ENCODE assay signal across 8 cellular contexts in genomic region chrX:81195712-81196111, GRCh38. TPM values are rescaled to one million over a fixed set of nuclear protein-coding genes. Genes with fewer than 3 reads are reported as not detected.
A peak's percentile ranks its signal among the peaks of the same experiment; 100 is the strongest.
DNase-seq lines count a peak whose midpoint lies in the region; ATAC-seq and TF ChIP-seq lines count a peak whose summit lies in the region.

No MANE protein-coding gene starts in this region.

- H3K9me3 ChIP-seq in left ventricle myocardium inferior (replicated peaks), result no peaks in the 10 kb centered on the region

- H3K4me1 ChIP-seq in left ventricle myocardium inferior, result no peaks in the 10 kb centered on the region

- peak; percentile 81 for ATAC-seq in GM21423 (IDR thresholded peaks at IDR 0.05; ENCODE audit: unreplicated experiment)

- peaks cover 4% of the 10 kb centered on the region for H3K4me1 Mint-ChIP-seq in activated naive CD4-positive, alpha-beta T cell treated with anti-CD3 and anti-CD28 coated beads, Interleukin-2, amount 10 ng/mL, durations not matched to agents 7 days and 5 days

- H3K4me3 ChIP-seq in left ventricle myocardium inferior, result no peak overlapping the region

- H3K27me3 Mint-ChIP-seq in activated naive CD4-positive, alpha-beta T cell treated with anti-CD3 and anti-CD28 coated beads, Interleukin-2, amount 10 ng/mL, durations not matched to agents 7 days and 5 days, result no peaks in the 10 kb centered on the region

- H3K27ac Mint-ChIP-seq in activated naive CD4-positive, alpha-beta T cell treated with anti-CD3 and anti-CD28 coated beads, Interleukin-2, amount 10 ng/mL, durations not matched to agents 7 days and 5 days, result no peak overlapping the region

- CTCF ChIA-PET in activated naive CD4-positive, alpha-beta T cell treated with anti-CD3 and anti-CD28 coated beads, Interleukin-2, amount 10 ng/mL, durations not matched to agents 7 days and 5 days (lab: Charles Lee), result interaction anchor here (1.5 to 1.7 kb wide), 2 partner anchors 182 to 318 kb away, joined by 4 to 5 read pairs; no protein-coding TSS in a partner anchor

- no peak overlapping the region for H3K4me3 Mint-ChIP-seq in activated naive CD4-positive, alpha-beta T cell treated with anti-CD3 and anti-CD28 coated beads, Interleukin-2, amount 10 ng/mL, durations not matched to agents 7 days and 5 days

- DNase-seq in DMS53 treated with DMSO at 0.1 percent for 48 hours (lab: John Stamatoyannopoulos, UW; ENCODE audit: unreplicated experiment), result peak; percentile 56
- DNase-seq in HUDEP-2 (lab: John Stamatoyannopoulos, UW; ENCODE audit: unreplicated experiment in 76 of 76), result peak in 60 of 76 experiments; percentile 0 to 44 (median 18)
- DNase-seq in SIG-M5 (lab: John Stamatoyannopoulos, UW), result peak; percentile 0
- peak; percentile 68 for DNase-seq in activated naive CD4-positive, alpha-beta T cell treated with anti-CD3 and anti-CD28 coated beads, Interleukin-2, amount 10 ng/mL, durations not matched to agents 7 days and 5 days
- peak; percentile 9 for DNase-seq in left ventricle myocardium inferior
- peak; percentile 34 for DNase-seq in stimulated activated CD4-positive, alpha-beta T cell treated with anti-CD3 and anti-CD28 coated beads, Interleukin-12 subunit alpha, Interleukin-12 subunit beta, amount 100 ng/mL, for 4 hours
- DNase-seq in GM19238 (ENCODE audit: insufficient read length, low spot score), result no peak

- H3K27ac ChIP-seq in left ventricle myocardium inferior (replicated peaks), result no peak overlapping the region

- no peaks in the 10 kb centered on the region for H3K36me3 ChIP-seq in left ventricle myocardium inferior

- H3K36me3 Mint-ChIP-seq in activated naive CD4-positive, alpha-beta T cell treated with anti-CD3 and anti-CD28 coated beads, Interleukin-2, amount 10 ng/mL, durations not matched to agents 7 days and 5 days, result no peaks in the 10 kb centered on the region

- no peaks in the 10 kb centered on the region for H3K27me3 ChIP-seq in left ventricle myocardium inferior (ENCODE audit: low read depth)

- no peaks in the 10 kb centered on the region for H3K9me3 Mint-ChIP-seq in activated naive CD4-positive, alpha-beta T cell treated with anti-CD3 and anti-CD28 coated beads, Interleukin-2, amount 10 ng/mL, durations not matched to agents 7 days and 5 days

- intact Hi-C loops in left ventricle myocardium inferior (cut with micrococcal nuclease), result no loop called here

- peak; percentile 65 for TF ChIP-seq CTCF in left ventricle myocardium inferior (IDR thresholded peaks at IDR 0.05; ENCODE audit: borderline replicate concordance)

RNA-seq across cellular contexts. Expression of gene HMGN5, which starts 6.0 kb away (rescaled TPM):
- total RNA-seq in left ventricle myocardium inferior, result 3.1 TPM

RNA-seq across cellular contexts. Expression of gene SH3BGRL, which starts 6.2 kb away (rescaled TPM):
- 27.0 TPM for total RNA-seq in left ventricle myocardium inferior
